ENCODE assay signal across 37 cellular contexts in the genomic region with DNA sequence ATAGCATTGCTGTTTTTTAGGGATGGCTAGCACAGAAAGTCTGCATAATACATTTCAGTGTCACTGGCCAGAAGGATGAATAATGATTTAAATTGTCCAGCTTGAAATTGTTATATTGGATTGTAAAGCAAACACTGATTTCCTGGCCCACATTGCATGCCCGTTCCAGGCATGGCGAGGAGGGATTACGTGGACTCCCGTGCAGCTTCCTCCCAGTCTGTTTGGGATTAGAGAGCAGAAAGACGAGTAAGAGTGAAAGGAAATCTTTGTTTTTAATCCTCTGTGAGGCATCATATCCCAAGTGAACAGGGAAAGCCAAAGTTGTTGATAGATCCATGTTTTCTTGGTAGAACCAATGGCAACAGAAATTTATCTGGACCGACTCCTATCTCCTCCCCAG. TPM values are rescaled to one million over a fixed set of nuclear protein-coding genes. Genes with fewer than 3 reads are reported as not detected.
"Had no signal": no experiment of that assay in that cellular context is flagged by ENCODE, and none has a peak within 500 bp of the region (broad histone marks: within the 10 kb centered on the region; RNA-seq: fewer than 3 reads in every experiment).

No MANE protein-coding gene starts in this region.

- ATAC-seq: effector memory CD8-positive, alpha-beta T cell; gastrocnemius medialis; heart left ventricle; left cardiac atrium; left lung; naive thymus-derived CD4-positive, alpha-beta T cell; psoas muscle; right cardiac atrium; stimulated activated memory B cell treated with anti-CD40 and anti-IgM and Interleukin-4, amounts not matched to agents 10 μg/mL and 1 μg/mL and 100 μg/mL, for 72 hours; stimulated activated naive CD8-positive, alpha-beta T cell treated with anti-CD3 and anti-CD28 coated beads, Interleukin-15, Interleukin-2, amounts not matched to agents 100 U/mL and 50 U/mL, for 24 hours had no signal

- FAIRE-seq: endometrium, islet of Langerhans had no signal

- H3K4me3 ChIP-seq: esophagus squamous epithelium, gastrocnemius medialis, heart left ventricle, left lung, ovary, psoas muscle, skin epidermis, spleen, testis, tibial artery had no signal

- DNase-seq: cortex of kidney; effector memory CD8-positive, alpha-beta T cell; erythroblast; esophagus squamous epithelium; foreskin fibroblast; gastrocnemius medialis; heart left ventricle; hippocampal formation; left cardiac atrium; left lung; mesendoderm; midbrain; naive thymus-derived CD4-positive, alpha-beta T cell; nephron progenitor cell; nucleus accumbens; ovary; posterior cingulate gyrus; psoas muscle; right cardiac atrium; spleen; stimulated activated CD4-positive, alpha-beta T cell treated with anti-CD3 and anti-CD28 coated beads, Interleukin-4, amount 100 ng/mL, for 4 hours; stimulated activated naive CD8-positive, alpha-beta T cell treated with anti-CD3 and anti-CD28 coated beads, Interleukin-15, Interleukin-2, amounts not matched to agents 100 U/mL and 50 U/mL, for 24 hours; substantia nigra; testis; tibial artery had no signal

RNA-seq across cellular contexts. Expression of a gene that starts 23.7 kb away (rescaled TPM):
- total RNA-seq: dermis microvascular lymphatic vessel endothelial cell; esophagus squamous epithelium; gastrocnemius medialis; glomerular endothelial cell; heart left ventricle; kidney epithelial cell; left cardiac atrium; left lung; lower leg skin; lung microvascular endothelial cell; mucosa of gallbladder; naive thymus-derived CD4-positive, alpha-beta T cell; ovary; psoas muscle; renal cortical epithelial cell; right cardiac atrium; spleen; testis; urinary bladder had no signal

RNA-seq across cellular contexts. Expression of a gene that starts 30.0 kb away (rescaled TPM):
- total RNA-seq: dermis microvascular lymphatic vessel endothelial cell, lung microvascular endothelial cell had no signal

RNA-seq across cellular contexts. Expression of a gene that starts 41.5 kb away (rescaled TPM):
- total RNA-seq: dermis microvascular lymphatic vessel endothelial cell; esophagus squamous epithelium; gastrocnemius medialis; glomerular endothelial cell; heart left ventricle; kidney epithelial cell; left cardiac atrium; left lung; lower leg skin; lung microvascular endothelial cell; mucosa of gallbladder; naive thymus-derived CD4-positive, alpha-beta T cell; ovary; psoas muscle; renal cortical epithelial cell; right cardiac atrium; spleen; urinary bladder had no signal

RNA-seq across cellular contexts. Expression of a gene that starts 54.6 kb away (rescaled TPM):
- total RNA-seq: dermis microvascular lymphatic vessel endothelial cell; gastrocnemius medialis; glomerular endothelial cell; heart left ventricle; kidney epithelial cell; left cardiac atrium; left lung; lung microvascular endothelial cell; mucosa of gallbladder; naive thymus-derived CD4-positive, alpha-beta T cell; ovary; psoas muscle; renal cortical epithelial cell; right cardiac atrium; spleen; urinary bladder had no signal
